ENCODE assay signal across 12 cellular contexts in genomic region chr9:70587143-70587710, GRCh38.
DNase-seq lines count a peak whose midpoint lies in the region; ATAC-seq, FAIRE-seq and TF ChIP-seq lines count a peak whose summit lies in the region.
"Had no signal": no experiment of that assay in that cellular context is flagged by ENCODE, and none has a peak within 500 bp of the region (broad histone marks: within the 10 kb centered on the region; RNA-seq: fewer than 3 reads in every experiment).

No MANE protein-coding gene starts in this region.

- TF ChIP-seq CTCF in HFFc6 (IDR thresholded peaks at IDR 0.05): no peak
- TF ChIP-seq CTCF in keratinocyte (optimal IDR thresholded peaks at IDR 0.05 in 1 of 3, IDR thresholded peaks at IDR 0.05 in 1 of 3, conservative IDR thresholded peaks at IDR 0.05 in 1 of 3; ENCODE audit: extremely low read depth in 1 of 3, insufficient read depth in 2 of 3, low read length in 3 of 3): no peak

- dilution Hi-C loops in keratinocyte (cut with MboI; ENCODE audit: extremely low pct_ligation_motif_present, low sequenced_read_pairs): no loop called here

- DNase-seq in HFFc6: peak; percentile 81
- DNase-seq in cerebellar cortex (ENCODE audit: low spot score): peak; percentile 94
- no peak for DNase-seq in keratinocyte (ENCODE audit: low read depth, low spot score)
- DNase-seq in stromal cell of bone marrow (ENCODE audit: low read depth): peak; percentile 82
- no peak for DNase-seq in SKM-1 treated with dmso at 0.1 percent for 144 hours (lab: John Stamatoyannopoulos, UW; ENCODE audit: unreplicated experiment)
- no peak for DNase-seq in urothelium cell line (ENCODE audit: low spot score)
- DNase-seq: activated CD4-positive, alpha-beta T cell treated with anti-CD3 and anti-CD28 coated beads, Interleukin-2, amount 50 U/mL, for 4 hours; body of pancreas had no signal

- peak overlapping the region; percentile 70 for H3K4me3 Mint-ChIP-seq in HFFc6
- H3K4me3 Mint-ChIP-seq: type B pancreatic cell had no signal

- no peaks in the 10 kb centered on the region for H3K9me3 ChIP-seq in keratinocyte (ENCODE audit: control insufficient read depth, low read depth, low read length)
- H3K9me3 ChIP-seq: body of pancreas had no signal

- H3K27ac Mint-ChIP-seq in HFFc6: peak overlapping the region; percentile 96
- H3K27ac Mint-ChIP-seq: type B pancreatic cell had no signal

- H3K27ac ChIP-seq in keratinocyte (ENCODE audit: control insufficient read depth, insufficient read depth, low read length): no peak overlapping the region
- H3K27ac ChIP-seq: body of pancreas had no signal

- peaks cover 8% of the 10 kb centered on the region for H3K4me1 ChIP-seq in keratinocyte (ENCODE audit: control insufficient read depth, extremely low read depth, insufficient read depth, low read length)
- H3K4me1 ChIP-seq: body of pancreas had no signal

- H4K20me1 ChIP-seq in keratinocyte (ENCODE audit: control insufficient read depth, extremely low read depth, insufficient read depth, low read length): no peaks in the 10 kb centered on the region

- H3K27me3 Mint-ChIP-seq in HFFc6 (ENCODE audit: insufficient read depth): no peaks in the 10 kb centered on the region
- H3K27me3 Mint-ChIP-seq: type B pancreatic cell had no signal

- ATAC-seq in GM21529 (IDR thresholded peaks at IDR 0.05; ENCODE audit: unreplicated experiment): no peak
- no peak for ATAC-seq in GM19395 (IDR thresholded peaks at IDR 0.05; ENCODE audit: unreplicated experiment)
- ATAC-seq: body of pancreas had no signal

- H3K36me3 Mint-ChIP-seq in HFFc6 (ENCODE audit: low read depth): no peaks in the 10 kb centered on the region
- H3K36me3 Mint-ChIP-seq: type B pancreatic cell had no signal

- peaks cover 4% of the 10 kb centered on the region for H3K27me3 ChIP-seq in keratinocyte (ENCODE audit: control insufficient read depth, extremely low read depth, insufficient read depth, low read length)
- H3K27me3 ChIP-seq: body of pancreas had no signal

- no peaks in the 10 kb centered on the region for H3K79me2 ChIP-seq in keratinocyte (ENCODE audit: control insufficient read depth, insufficient read depth, low read length)

- H3K4me1 Mint-ChIP-seq in HFFc6 (ENCODE audit: low read depth): peaks cover under 1% of the 10 kb centered on the region

- FAIRE-seq in keratinocyte (lab: Jason Lieb, UNC) (peak; percentile 61), urothelium cell line (lab: Jason Lieb, UNC) (no peak)
- FAIRE-seq: G401.6 had no signal

- H3K4me2 ChIP-seq in keratinocyte (ENCODE audit: control insufficient read depth, extremely low read depth, insufficient read depth, low read depth, low read length): no peak overlapping the region

- no peak overlapping the region for H2AFZ ChIP-seq in keratinocyte (ENCODE audit: control insufficient read depth, low read length)

- H3K4me3 ChIP-seq in keratinocyte (ENCODE audit: control insufficient read depth in 2 of 3, extremely low read depth in 1 of 3, insufficient read depth in 2 of 3, low read depth in 1 of 3, low read length in 3 of 3): no peak overlapping the region
- H3K4me3 ChIP-seq: body of pancreas had no signal

- no peaks in the 10 kb centered on the region for H3K9me3 Mint-ChIP-seq in HFFc6
- H3K9me3 Mint-ChIP-seq: type B pancreatic cell had no signal

- H3K36me3 ChIP-seq in keratinocyte (ENCODE audit: control insufficient read depth in 2 of 2, extremely low read depth in 1 of 2, insufficient read depth in 2 of 2, low read length in 2 of 2): no peaks in the 10 kb centered on the region

- no peaks in the 10 kb centered on the region for H3K9me1 ChIP-seq in keratinocyte (ENCODE audit: control insufficient read depth, extremely low read depth, insufficient read depth, low read length)

- H3K9ac ChIP-seq in keratinocyte (ENCODE audit: control insufficient read depth, extremely low read depth, insufficient read depth, low read length): no peak overlapping the region

Comparison
In these comparisons a context has a peak if more than half of its experiments do, and no peak if none do; other contexts are left out.
1. DNase-seq: peak in HFFc6 (single experiment), cerebellar cortex (single experiment) and stromal cell of bone marrow (single experiment); none in keratinocyte (single experiment), SKM-1 treated with dmso at 0.1 percent for 144 hours (single experiment) and urothelium cell line (single experiment).